Comparison of ENCODE assay signal across 1 cellular context in genomic region chr6:129744201-129744879, GRCh38.
A peak's percentile ranks its signal among the peaks of the same experiment; 100 is the strongest.
TF ChIP-seq lines count a peak whose summit lies in the region.

No MANE protein-coding gene starts in this region.

TF ChIP-seq in HepG2, 621 proteins besides CTCF, POLR2A, EP300 and RAD21 (continued from another document and continues in another):
- no peak for TF ChIP-seq ZNF691 (CRISPR knock-in tag; IDR thresholded peaks at IDR 0.05; ENCODE audit: borderline replicate concordance, low read depth)
- peak; percentile 48; the same call in 1 of the 2 replicates for TF ChIP-seq FOSL1 (CRISPR knock-in tag; IDR thresholded peaks at IDR 0.05; ENCODE audit: borderline replicate concordance)
- no peak for TF ChIP-seq ZXDC (CRISPR knock-in tag; IDR thresholded peaks at IDR 0.05)
- TF ChIP-seq NCOR1 (IDR thresholded peaks at IDR 0.05; ENCODE audit: borderline replicate concordance, low read length) = no peak
- TF ChIP-seq ZNF335 (CRISPR knock-in tag; IDR thresholded peaks at IDR 0.05) = no peak
- TF ChIP-seq HNRNPH1 (optimal IDR thresholded peaks at IDR 0.05; ENCODE audit: low read depth, low read length) = no peak
- TF ChIP-seq ARID5B (CRISPR knock-in tag; IDR thresholded peaks at IDR 0.05) = peak; percentile 57; the same call in 1 of the 2 replicates
- TF ChIP-seq YY1 (IDR thresholded peaks at IDR 0.05; ENCODE audit: insufficient read depth, insufficient replicate concordance, low read depth, low read length) = no peak
- TF ChIP-seq ZNF710 (CRISPR knock-in tag; IDR thresholded peaks at IDR 0.05; ENCODE audit: borderline replicate concordance) = no peak
- no peak for TF ChIP-seq POLR2G (IDR thresholded peaks at IDR 0.05; ENCODE audit: low read depth, low read length)
- TF ChIP-seq ATF5 (CRISPR knock-in tag; IDR thresholded peaks at IDR 0.05; ENCODE audit: low read depth) = no peak
- TF ChIP-seq SRSF1 (optimal IDR thresholded peaks at IDR 0.05; ENCODE audit: low read depth, low read length) = no peak
- TF ChIP-seq MED1 (CRISPR knock-in tag; IDR thresholded peaks at IDR 0.05) = no peak
- no peak for TF ChIP-seq MAFG (CRISPR knock-in tag; IDR thresholded peaks at IDR 0.05)
- TF ChIP-seq ZNF781 (CRISPR knock-in tag; IDR thresholded peaks at IDR 0.05; ENCODE audit: borderline replicate concordance, not compliant biosample characterization) = no peak
- no peak for TF ChIP-seq SNRNP70 (IDR thresholded peaks at IDR 0.05; ENCODE audit: low read depth, low read length)
- TF ChIP-seq CENPT (CRISPR knock-in tag; IDR thresholded peaks at IDR 0.05; ENCODE audit: low read depth) = no peak
- no peak for TF ChIP-seq ZNF616 (CRISPR knock-in tag; IDR thresholded peaks at IDR 0.05; ENCODE audit: low read depth)
- TF ChIP-seq ZNF780A (CRISPR knock-in tag; IDR thresholded peaks at IDR 0.05) = no peak
- TF ChIP-seq TAF1 (CRISPR knock-in tag; IDR thresholded peaks at IDR 0.05) = no peak
- no peak for TF ChIP-seq RFXAP (CRISPR knock-in tag; IDR thresholded peaks at IDR 0.05; ENCODE audit: borderline replicate concordance)
- no peak for TF ChIP-seq IRX3 (CRISPR knock-in tag; IDR thresholded peaks at IDR 0.05; ENCODE audit: borderline replicate concordance, low read depth)
- no peak for TF ChIP-seq IRF2 (CRISPR knock-in tag; IDR thresholded peaks at IDR 0.05)
- TF ChIP-seq ARNT2 (CRISPR knock-in tag; IDR thresholded peaks at IDR 0.05; ENCODE audit: low read depth) = no peak
- TF ChIP-seq ZNF75D (CRISPR knock-in tag; IDR thresholded peaks at IDR 0.05; ENCODE audit: borderline replicate concordance) = no peak
- TF ChIP-seq ZFP62 (CRISPR knock-in tag; IDR thresholded peaks at IDR 0.05) = no peak
- TF ChIP-seq ZBTB39 (CRISPR knock-in tag; IDR thresholded peaks at IDR 0.05) = no peak
- TF ChIP-seq ZNF543 (CRISPR knock-in tag; IDR thresholded peaks at IDR 0.05) = no peak
- no peak for TF ChIP-seq EEA1 (CRISPR knock-in tag; IDR thresholded peaks at IDR 0.05; ENCODE audit: borderline replicate concordance)
- TF ChIP-seq FOXA3 (CRISPR knock-in tag; IDR thresholded peaks at IDR 0.05) = peak; percentile 44
- no peak for TF ChIP-seq THRA (CRISPR knock-in tag; IDR thresholded peaks at IDR 0.05; ENCODE audit: borderline replicate concordance)
- no peak for TF ChIP-seq ZNF354B (CRISPR knock-in tag; IDR thresholded peaks at IDR 0.05)
- no peak for TF ChIP-seq ZNF660 (CRISPR knock-in tag; IDR thresholded peaks at IDR 0.05; ENCODE audit: borderline replicate concordance, low read depth)
- peak; percentile 46; the same call in 1 of the 2 replicates for TF ChIP-seq GATAD2A (CRISPR knock-in tag; IDR thresholded peaks at IDR 0.05)
- no peak for TF ChIP-seq ZNF740 (CRISPR knock-in tag; IDR thresholded peaks at IDR 0.05)
- TF ChIP-seq ZFAT (CRISPR knock-in tag; conservative IDR thresholded peaks at IDR 0.05) = no peak
- TF ChIP-seq SCMH1 (CRISPR knock-in tag; IDR thresholded peaks at IDR 0.05; ENCODE audit: borderline replicate concordance) = no peak
- 0 out of 2 replicates have a peak, but pooled peaks have one; percentile 24 for TF ChIP-seq ZGPAT (CRISPR knock-in tag; IDR thresholded peaks at IDR 0.05)
- TF ChIP-seq NFAT5 (CRISPR knock-in tag; IDR thresholded peaks at IDR 0.05) = no peak
- TF ChIP-seq ZNF644 (CRISPR knock-in tag; IDR thresholded peaks at IDR 0.05; ENCODE audit: low read depth) = peak; percentile 62; the same call in 1 of the 2 replicates
- TF ChIP-seq ZNF143 (CRISPR knock-in tag; IDR thresholded peaks at IDR 0.05) = no peak
- no peak for TF ChIP-seq ZNF766 (CRISPR knock-in tag; IDR thresholded peaks at IDR 0.05; ENCODE audit: borderline replicate concordance)
